1 cellular context compared by ENCODE assay signal in genomic region chr6:159084493-159085091, GRCh38.
TF ChIP-seq lines count a peak whose summit lies in the region.

No MANE protein-coding gene starts in this region.

TF ChIP-seq in K562, 482 proteins besides CTCF, POLR2A, EP300 and RAD21 (continued from another document and continues in another):
- TF ChIP-seq, protein P1, sequence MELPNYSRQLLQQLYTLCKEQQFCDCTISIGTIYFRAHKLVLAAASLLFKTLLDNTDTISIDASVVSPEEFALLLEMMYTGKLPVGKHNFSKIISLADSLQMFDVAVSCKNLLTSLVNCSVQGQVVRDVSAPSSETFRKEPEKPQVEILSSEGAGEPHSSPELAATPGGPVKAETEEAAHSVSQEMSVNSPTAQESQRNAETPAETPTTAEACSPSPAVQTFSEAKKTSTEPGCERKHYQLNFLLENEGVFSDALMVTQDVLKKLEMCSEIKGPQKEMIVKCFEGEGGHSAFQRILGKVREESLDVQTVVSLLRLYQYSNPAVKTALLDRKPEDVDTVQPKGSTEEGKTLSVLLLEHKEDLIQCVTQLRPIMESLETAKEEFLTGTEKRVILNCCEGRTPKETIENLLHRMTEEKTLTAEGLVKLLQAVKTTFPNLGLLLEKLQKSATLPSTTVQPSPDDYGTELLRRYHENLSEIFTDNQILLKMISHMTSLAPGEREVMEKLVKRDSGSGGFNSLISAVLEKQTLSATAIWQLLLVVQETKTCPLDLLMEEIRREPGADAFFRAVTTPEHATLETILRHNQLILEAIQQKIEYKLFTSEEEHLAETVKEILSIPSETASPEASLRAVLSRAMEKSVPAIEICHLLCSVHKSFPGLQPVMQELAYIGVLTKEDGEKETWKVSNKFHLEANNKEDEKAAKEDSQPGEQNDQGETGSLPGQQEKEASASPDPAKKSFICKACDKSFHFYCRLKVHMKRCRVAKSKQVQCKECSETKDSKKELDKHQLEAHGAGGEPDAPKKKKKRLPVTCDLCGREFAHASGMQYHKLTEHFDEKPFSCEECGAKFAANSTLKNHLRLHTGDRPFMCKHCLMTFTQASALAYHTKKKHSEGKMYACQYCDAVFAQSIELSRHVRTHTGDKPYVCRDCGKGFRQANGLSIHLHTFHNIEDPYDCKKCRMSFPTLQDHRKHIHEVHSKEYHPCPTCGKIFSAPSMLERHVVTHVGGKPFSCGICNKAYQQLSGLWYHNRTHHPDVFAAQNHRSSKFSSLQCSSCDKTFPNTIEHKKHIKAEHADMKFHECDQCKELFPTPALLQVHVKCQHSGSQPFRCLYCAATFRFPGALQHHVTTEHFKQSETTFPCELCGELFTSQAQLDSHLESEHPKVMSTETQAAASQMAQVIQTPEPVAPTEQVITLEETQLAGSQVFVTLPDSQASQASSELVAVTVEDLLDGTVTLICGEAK (IDR thresholded peaks at IDR 0.05), result no peak
- TF ChIP-seq, protein P1 (CRISPR knock-in tag; IDR thresholded peaks at IDR 0.05), result no peak
- TF ChIP-seq GTF2A2 (tag; IDR thresholded peaks at IDR 0.05) (no peak), CEBPG (CRISPR knock-in tag; IDR thresholded peaks at IDR 0.05) (peak; percentile 11; the same call in 1 of the 2 replicates), CEBPG (tag; conservative IDR thresholded peaks at IDR 0.05 in 1 of 2, IDR thresholded peaks at IDR 0.05 in 1 of 2) (peak; percentile 95 to 99), ZNF431 (CRISPR knock-in tag; IDR thresholded peaks at IDR 0.05) (no peak), TRIM24 (IDR thresholded peaks at IDR 0.05) (peak; percentile 91 to 92), PCBP2 (IDR thresholded peaks at IDR 0.05; ENCODE audit: low read depth, low read length, poor library complexity, severe bottlenecking) (no peak), ATF4 (CRISPR knock-in tag; IDR thresholded peaks at IDR 0.05) (peak; percentile 81; the same call in 1 of the 2 replicates), DIDO1 (tag; IDR thresholded peaks at IDR 0.05; ENCODE audit: low read depth) (no peak), ZNF263 (CRISPR knock-in tag; IDR thresholded peaks at IDR 0.05; ENCODE audit: borderline replicate concordance) (no peak), HNRNPLL (IDR thresholded peaks at IDR 0.05; ENCODE audit: low read depth, low read length, poor library complexity, severe bottlenecking) (no peak), ILK (tag; IDR thresholded peaks at IDR 0.05; ENCODE audit: borderline replicate concordance, low read depth) (no peak), ZNF384 (IDR thresholded peaks at IDR 0.05; ENCODE audit: low read depth, low read length) (peak; percentile 23; the same call in 1 of the 2 replicates), PKNOX1 (IDR thresholded peaks at IDR 0.05) (no peak), ZZZ3 (IDR thresholded peaks at IDR 0.05) (no peak), IRF9 (tag; IDR thresholded peaks at IDR 0.05) (peak; percentile 42; the same call in 1 of the 2 replicates), MEF2D (tag; conservative IDR thresholded peaks at IDR 0.05; ENCODE audit: low read depth) (peak; percentile 94), ZSCAN32 (CRISPR knock-in tag; IDR thresholded peaks at IDR 0.05) (peak; percentile 86), SOX6 (IDR thresholded peaks at IDR 0.05) (peak; percentile 66), ATF7 (IDR thresholded peaks at IDR 0.05) (peak; percentile 64; the same call in 1 of the 2 replicates), POLR2H (tag; IDR thresholded peaks at IDR 0.05; ENCODE audit: low read depth) (peak; percentile 53), JUND (IDR thresholded peaks at IDR 0.05; ENCODE audit: borderline replicate concordance, low read depth, low read length) (peak; percentile 34; the same call in 1 of the 2 replicates), JUND (tag; IDR thresholded peaks at IDR 0.05; ENCODE audit: borderline replicate concordance, low read depth, low read length) (no peak; the same call in 2 of the 3 replicates), ZNF551 (CRISPR knock-in tag; IDR thresholded peaks at IDR 0.05) (no peak), MTA2 (IDR thresholded peaks at IDR 0.05; ENCODE audit: low read depth) (no peak), MEF2A (IDR thresholded peaks at IDR 0.05; ENCODE audit: control insufficient read depth, low read depth, low read length) (peak; percentile 54), MITF (IDR thresholded peaks at IDR 0.05) (no peak), PURB (CRISPR knock-in tag; IDR thresholded peaks at IDR 0.05; ENCODE audit: low read depth) (no peak), CEBPB (tag; IDR thresholded peaks at IDR 0.05) (peak; percentile 81), ZNF561 (CRISPR knock-in tag; conservative IDR thresholded peaks at IDR 0.05) (no peak), ATF3 (IDR thresholded peaks at IDR 0.05) (peak; percentile 92), ATF3 (CRISPR knock-in tag; conservative IDR thresholded peaks at IDR 0.05) (no peak), NCOA2 (IDR thresholded peaks at IDR 0.05; ENCODE audit: partially characterized antibody in 2 of 2) (no peak)
- TF ChIP-seq, protein P2, sequence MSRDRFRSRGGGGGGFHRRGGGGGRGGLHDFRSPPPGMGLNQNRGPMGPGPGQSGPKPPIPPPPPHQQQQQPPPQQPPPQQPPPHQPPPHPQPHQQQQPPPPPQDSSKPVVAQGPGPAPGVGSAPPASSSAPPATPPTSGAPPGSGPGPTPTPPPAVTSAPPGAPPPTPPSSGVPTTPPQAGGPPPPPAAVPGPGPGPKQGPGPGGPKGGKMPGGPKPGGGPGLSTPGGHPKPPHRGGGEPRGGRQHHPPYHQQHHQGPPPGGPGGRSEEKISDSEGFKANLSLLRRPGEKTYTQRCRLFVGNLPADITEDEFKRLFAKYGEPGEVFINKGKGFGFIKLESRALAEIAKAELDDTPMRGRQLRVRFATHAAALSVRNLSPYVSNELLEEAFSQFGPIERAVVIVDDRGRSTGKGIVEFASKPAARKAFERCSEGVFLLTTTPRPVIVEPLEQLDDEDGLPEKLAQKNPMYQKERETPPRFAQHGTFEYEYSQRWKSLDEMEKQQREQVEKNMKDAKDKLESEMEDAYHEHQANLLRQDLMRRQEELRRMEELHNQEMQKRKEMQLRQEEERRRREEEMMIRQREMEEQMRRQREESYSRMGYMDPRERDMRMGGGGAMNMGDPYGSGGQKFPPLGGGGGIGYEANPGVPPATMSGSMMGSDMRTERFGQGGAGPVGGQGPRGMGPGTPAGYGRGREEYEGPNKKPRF (IDR thresholded peaks at IDR 0.05; ENCODE audit: low read depth, low read length), result no peak
- TF ChIP-seq, protein P3, sequence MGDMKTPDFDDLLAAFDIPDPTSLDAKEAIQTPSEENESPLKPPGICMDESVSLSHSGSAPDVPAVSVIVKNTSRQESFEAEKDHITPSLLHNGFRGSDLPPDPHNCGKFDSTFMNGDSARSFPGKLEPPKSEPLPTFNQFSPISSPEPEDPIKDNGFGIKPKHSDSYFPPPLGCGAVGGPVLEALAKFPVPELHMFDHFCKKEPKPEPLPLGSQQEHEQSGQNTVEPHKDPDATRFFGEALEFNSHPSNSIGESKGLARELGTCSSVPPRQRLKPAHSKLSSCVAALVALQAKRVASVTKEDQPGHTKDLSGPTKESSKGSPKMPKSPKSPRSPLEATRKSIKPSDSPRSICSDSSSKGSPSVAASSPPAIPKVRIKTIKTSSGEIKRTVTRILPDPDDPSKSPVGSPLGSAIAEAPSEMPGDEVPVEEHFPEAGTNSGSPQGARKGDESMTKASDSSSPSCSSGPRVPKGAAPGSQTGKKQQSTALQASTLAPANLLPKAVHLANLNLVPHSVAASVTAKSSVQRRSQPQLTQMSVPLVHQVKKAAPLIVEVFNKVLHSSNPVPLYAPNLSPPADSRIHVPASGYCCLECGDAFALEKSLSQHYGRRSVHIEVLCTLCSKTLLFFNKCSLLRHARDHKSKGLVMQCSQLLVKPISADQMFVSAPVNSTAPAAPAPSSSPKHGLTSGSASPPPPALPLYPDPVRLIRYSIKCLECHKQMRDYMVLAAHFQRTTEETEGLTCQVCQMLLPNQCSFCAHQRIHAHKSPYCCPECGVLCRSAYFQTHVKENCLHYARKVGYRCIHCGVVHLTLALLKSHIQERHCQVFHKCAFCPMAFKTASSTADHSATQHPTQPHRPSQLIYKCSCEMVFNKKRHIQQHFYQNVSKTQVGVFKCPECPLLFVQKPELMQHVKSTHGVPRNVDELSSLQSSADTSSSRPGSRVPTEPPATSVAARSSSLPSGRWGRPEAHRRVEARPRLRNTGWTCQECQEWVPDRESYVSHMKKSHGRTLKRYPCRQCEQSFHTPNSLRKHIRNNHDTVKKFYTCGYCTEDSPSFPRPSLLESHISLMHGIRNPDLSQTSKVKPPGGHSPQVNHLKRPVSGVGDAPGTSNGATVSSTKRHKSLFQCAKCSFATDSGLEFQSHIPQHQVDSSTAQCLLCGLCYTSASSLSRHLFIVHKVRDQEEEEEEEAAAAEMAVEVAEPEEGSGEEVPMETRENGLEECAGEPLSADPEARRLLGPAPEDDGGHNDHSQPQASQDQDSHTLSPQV (IDR thresholded peaks at IDR 0.05), result no peak
- TF ChIP-seq, protein P4, sequence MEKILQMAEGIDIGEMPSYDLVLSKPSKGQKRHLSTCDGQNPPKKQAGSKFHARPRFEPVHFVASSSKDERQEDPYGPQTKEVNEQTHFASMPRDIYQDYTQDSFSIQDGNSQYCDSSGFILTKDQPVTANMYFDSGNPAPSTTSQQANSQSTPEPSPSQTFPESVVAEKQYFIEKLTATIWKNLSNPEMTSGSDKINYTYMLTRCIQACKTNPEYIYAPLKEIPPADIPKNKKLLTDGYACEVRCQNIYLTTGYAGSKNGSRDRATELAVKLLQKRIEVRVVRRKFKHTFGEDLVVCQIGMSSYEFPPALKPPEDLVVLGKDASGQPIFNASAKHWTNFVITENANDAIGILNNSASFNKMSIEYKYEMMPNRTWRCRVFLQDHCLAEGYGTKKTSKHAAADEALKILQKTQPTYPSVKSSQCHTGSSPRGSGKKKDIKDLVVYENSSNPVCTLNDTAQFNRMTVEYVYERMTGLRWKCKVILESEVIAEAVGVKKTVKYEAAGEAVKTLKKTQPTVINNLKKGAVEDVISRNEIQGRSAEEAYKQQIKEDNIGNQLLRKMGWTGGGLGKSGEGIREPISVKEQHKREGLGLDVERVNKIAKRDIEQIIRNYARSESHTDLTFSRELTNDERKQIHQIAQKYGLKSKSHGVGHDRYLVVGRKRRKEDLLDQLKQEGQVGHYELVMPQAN (IDR thresholded peaks at IDR 0.05; ENCODE audit: borderline replicate concordance), result no peak
